ENCODE assay signal across 8 cellular contexts in genomic region chr7:27095050-27095896, GRCh38. TPM values are rescaled to one million over a fixed set of nuclear protein-coding genes. Genes with fewer than 3 reads are reported as not detected.
DNase-seq lines count a peak whose midpoint lies in the region; ATAC-seq and TF ChIP-seq lines count a peak whose summit lies in the region.

No MANE protein-coding gene starts in this region.

- H3K36me3 ChIP-seq in ascending aorta (no peaks in the 10 kb centered on the region), mucosa of descending colon (ENCODE audit: low read depth) (no peaks in the 10 kb centered on the region)

- H3K27ac ChIP-seq in ascending aorta (peak overlapping the region in 1 of 2 donors; percentile 55), substantia nigra (ENCODE audit: low read depth, low read length, poor library complexity, severe bottlenecking) (no peak overlapping the region)

- H3K4me1 ChIP-seq in ascending aorta (peaks cover 0 to 15% of the 10 kb centered on the region in 2 donors), mucosa of descending colon (ENCODE audit: low read depth) (peaks cover 21% of the 10 kb centered on the region)

- ATAC-seq in GM18502 (IDR thresholded peaks at IDR 0.05; ENCODE audit: poor library complexity, unreplicated experiment) (peak; percentile 13), HG03520 (IDR thresholded peaks at IDR 0.05; ENCODE audit: unreplicated experiment) (peak; percentile 11), mucosa of descending colon (no peak)

- no peaks in the 10 kb centered on the region for H3K27me3 ChIP-seq in ascending aorta

- intact Hi-C loops in ascending aorta (cut with DNase I) = loop anchor here (5.0 kb wide), 1 partner anchor 63 kb away; no protein-coding TSS in a partner anchor
- intact Hi-C loops in mucosa of descending colon (cut with DNase I, micrococcal nuclease) = loop anchor here in 1 of 2 donors (10.0 kb wide), 1 partner anchor 230 kb away; the partner anchor contains the start of gene SKAP2

- H3K4me3 ChIP-seq in ascending aorta = peak overlapping the region; percentile 79 to 82
- H3K4me3 ChIP-seq in mucosa of descending colon = peak overlapping the region; percentile 85

- H3K9me3 ChIP-seq in ascending aorta = no peaks in the 10 kb centered on the region
- H3K9me3 ChIP-seq in mucosa of descending colon = no peaks in the 10 kb centered on the region

- TF ChIP-seq CTCF in ascending aorta (IDR thresholded peaks at IDR 0.05) (no peak), mucosa of descending colon (IDR thresholded peaks at IDR 0.05) (no peak)

- DNase-seq in ascending aorta (ENCODE audit: low spot score in 2 of 2) (no peak), mucosa of descending colon (peak in 2 of 3 donors; percentile 51 to 55), ureter (ENCODE audit: low spot score) (no peak), NCI-H1092 treated with DMSO at 0.1 percent for 48 hours (lab: John Stamatoyannopoulos, UW) (no peak), substantia nigra (lab: John Stamatoyannopoulos, UW) (no peak), putamen (ENCODE audit: low spot score) (no peak)

RNA-seq across cellular contexts. Expression of gene HOXA1, which starts 0.5 kb away (rescaled TPM):
- not detected for total RNA-seq in ascending aorta
- 1 to 10 TPM; 1.5 to 2.7 (median 2.1) TPM for total RNA-seq in mucosa of descending colon
- 18.8 TPM for total RNA-seq in ureter

RNA-seq across cellular contexts. Expression of gene HOXA2, which starts 7.2 kb away (rescaled TPM):
- 36.5 TPM for total RNA-seq in ascending aorta
- total RNA-seq in mucosa of descending colon = 1 to 10 TPM; 3.2 to 4.3 (median 3.3) TPM
- 1.8 TPM for total RNA-seq in ureter

RNA-seq across cellular contexts. Expression of gene HOXA4, which starts 35.3 kb away (rescaled TPM):
- total RNA-seq in ascending aorta (2.1 TPM), mucosa of descending colon (1 to 10 TPM; 5.9 to 9.5 (median 8.3) TPM), ureter (9.4 TPM)

RNA-seq across cellular contexts. Expression of gene HOXA5, which starts 48.2 kb away (rescaled TPM):
- total RNA-seq in ascending aorta = 22.0 TPM
- total RNA-seq in mucosa of descending colon = 10 to 100 TPM; 16.1 to 26.6 (median 23.8) TPM
- 10.4 TPM for total RNA-seq in ureter

RNA-seq across cellular contexts. Expression of gene HOXA6, which starts 52.3 kb away (rescaled TPM):
- total RNA-seq in ascending aorta = 15.3 TPM
- 10 to 100 TPM; 20.2 to 39.5 (median 20.5) TPM for total RNA-seq in mucosa of descending colon
- 8.5 TPM for total RNA-seq in ureter

Comparison
In these comparisons a context has a peak if more than half of its experiments do, and no peak if none do; other contexts are left out.
1. DNase-seq: peak in mucosa of descending colon (2 of 3); none in ascending aorta (0 of 2), ureter (single experiment), NCI-H1092 treated with DMSO at 0.1 percent for 48 hours (single experiment), substantia nigra (0 of 49) and putamen (single experiment).